Comparison of ENCODE assay signal across 1 cellular context in genomic region chr12:11780521-11781101, GRCh38.
TF ChIP-seq lines count a peak whose summit lies in the region.

No MANE protein-coding gene starts in this region.

TF ChIP-seq in GM23338, 12 proteins besides CTCF, POLR2A, EP300 and RAD21 (continued from another document):
- TF ChIP-seq, protein P1, sequence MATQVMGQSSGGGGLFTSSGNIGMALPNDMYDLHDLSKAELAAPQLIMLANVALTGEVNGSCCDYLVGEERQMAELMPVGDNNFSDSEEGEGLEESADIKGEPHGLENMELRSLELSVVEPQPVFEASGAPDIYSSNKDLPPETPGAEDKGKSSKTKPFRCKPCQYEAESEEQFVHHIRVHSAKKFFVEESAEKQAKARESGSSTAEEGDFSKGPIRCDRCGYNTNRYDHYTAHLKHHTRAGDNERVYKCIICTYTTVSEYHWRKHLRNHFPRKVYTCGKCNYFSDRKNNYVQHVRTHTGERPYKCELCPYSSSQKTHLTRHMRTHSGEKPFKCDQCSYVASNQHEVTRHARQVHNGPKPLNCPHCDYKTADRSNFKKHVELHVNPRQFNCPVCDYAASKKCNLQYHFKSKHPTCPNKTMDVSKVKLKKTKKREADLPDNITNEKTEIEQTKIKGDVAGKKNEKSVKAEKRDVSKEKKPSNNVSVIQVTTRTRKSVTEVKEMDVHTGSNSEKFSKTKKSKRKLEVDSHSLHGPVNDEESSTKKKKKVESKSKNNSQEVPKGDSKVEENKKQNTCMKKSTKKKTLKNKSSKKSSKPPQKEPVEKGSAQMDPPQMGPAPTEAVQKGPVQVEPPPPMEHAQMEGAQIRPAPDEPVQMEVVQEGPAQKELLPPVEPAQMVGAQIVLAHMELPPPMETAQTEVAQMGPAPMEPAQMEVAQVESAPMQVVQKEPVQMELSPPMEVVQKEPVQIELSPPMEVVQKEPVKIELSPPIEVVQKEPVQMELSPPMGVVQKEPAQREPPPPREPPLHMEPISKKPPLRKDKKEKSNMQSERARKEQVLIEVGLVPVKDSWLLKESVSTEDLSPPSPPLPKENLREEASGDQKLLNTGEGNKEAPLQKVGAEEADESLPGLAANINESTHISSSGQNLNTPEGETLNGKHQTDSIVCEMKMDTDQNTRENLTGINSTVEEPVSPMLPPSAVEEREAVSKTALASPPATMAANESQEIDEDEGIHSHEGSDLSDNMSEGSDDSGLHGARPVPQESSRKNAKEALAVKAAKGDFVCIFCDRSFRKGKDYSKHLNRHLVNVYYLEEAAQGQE (IDR thresholded peaks at IDR 0.05; ENCODE audit: unreplicated experiment): no peak
- TF ChIP-seq ZNF331 (CRISPR knock-in tag; IDR thresholded peaks at IDR 0.05; ENCODE audit: low read depth) (no peak), ZNF114 (CRISPR knock-in tag; IDR thresholded peaks at IDR 0.05) (no peak), POLR2AphosphoS5 (IDR thresholded peaks at IDR 0.05; ENCODE audit: low read depth) (no peak), JUNB (IDR thresholded peaks at IDR 0.05; ENCODE audit: unreplicated experiment) (no peak), EZH2 (IDR thresholded peaks at IDR 0.05; ENCODE audit: low read depth, unreplicated experiment) (no peak)
